Comparison of ENCODE assay signal across 14 cellular contexts in genomic region chr15:101052031-101052620, GRCh38.
"Had no signal": no experiment of that assay in that cellular context is flagged by ENCODE, and none has a peak within 500 bp of the region (broad histone marks: within the 10 kb centered on the region; RNA-seq: fewer than 3 reads in every experiment).

No MANE protein-coding gene starts in this region.

- H3K4me3 Mint-ChIP-seq: activated CD4-positive, alpha-beta T cell treated with anti-CD3 and anti-CD28 coated beads for 36 hours; T-helper 2 cell treated with Interferon-gamma antibody and Interleukin-4, amounts not matched to agents 5 μg/mL and 100 μg/mL, for 36 hours had no signal

- H3K9me3 ChIP-seq: adrenal gland, breast epithelium, SJSA1, tibial nerve, uterus had no signal

- H3K36me3 Mint-ChIP-seq: activated naive CD4-positive, alpha-beta T cell treated with anti-CD3 and anti-CD28 coated beads, Interleukin-2, amount 50 U/mL, for 72 hours had no signal

- H3K36me3 ChIP-seq: breast epithelium, uterus had no signal

- H3K27ac Mint-ChIP-seq: activated CD4-positive, alpha-beta T cell treated with anti-CD3 and anti-CD28 coated beads for 36 hours; T-helper 2 cell treated with Interferon-gamma antibody and Interleukin-4, amounts not matched to agents 5 μg/mL and 100 μg/mL, for 36 hours had no signal

- ATAC-seq: activated CD4-positive, alpha-beta T cell treated with anti-CD3 and anti-CD28 coated beads for 36 hours; activated naive CD4-positive, alpha-beta T cell treated with anti-CD3 and anti-CD28 coated beads, Interleukin-2, amount 50 U/mL, for 72 hours had no signal

- H3K9me3 Mint-ChIP-seq: activated naive CD4-positive, alpha-beta T cell treated with anti-CD3 and anti-CD28 coated beads, Interleukin-2, amount 50 U/mL, for 72 hours; T-helper 2 cell treated with Interferon-gamma antibody and Interleukin-4, amounts not matched to agents 5 μg/mL and 100 μg/mL, for 36 hours had no signal

- DNase-seq: activated CD4-positive, alpha-beta T cell treated with anti-CD3 and anti-CD28 coated beads for 36 hours; activated gamma-delta T cell; cerebellar nuclear complex; effector CD8-positive, alpha-beta T cell; retina; stimulated activated naive CD4-positive, alpha-beta T cell had no signal

- H3K27me3 ChIP-seq: adrenal gland, breast epithelium, SJSA1, tibial nerve, uterus had no signal

- H3K4me3 ChIP-seq: adrenal gland, breast epithelium, lung, SJSA1, tibial nerve, uterus had no signal

- H3K27ac ChIP-seq: adrenal gland, breast epithelium, SJSA1, tibial nerve, uterus had no signal

- H3K4me1 Mint-ChIP-seq: activated CD4-positive, alpha-beta T cell treated with anti-CD3 and anti-CD28 coated beads for 36 hours had no signal

- H3K4me1 ChIP-seq: adrenal gland, breast epithelium, uterus had no signal
